2 cellular contexts compared by ENCODE assay signal in genomic region chr11:36436084-36436483, GRCh38.
TF ChIP-seq lines count a peak whose summit lies in the region.

No MANE protein-coding gene starts in this region.

TF ChIP-seq in SK-N-SH, 30 proteins besides CTCF, POLR2A, EP300 and RAD21 (continued from another document):
- TF ChIP-seq, protein P1, sequence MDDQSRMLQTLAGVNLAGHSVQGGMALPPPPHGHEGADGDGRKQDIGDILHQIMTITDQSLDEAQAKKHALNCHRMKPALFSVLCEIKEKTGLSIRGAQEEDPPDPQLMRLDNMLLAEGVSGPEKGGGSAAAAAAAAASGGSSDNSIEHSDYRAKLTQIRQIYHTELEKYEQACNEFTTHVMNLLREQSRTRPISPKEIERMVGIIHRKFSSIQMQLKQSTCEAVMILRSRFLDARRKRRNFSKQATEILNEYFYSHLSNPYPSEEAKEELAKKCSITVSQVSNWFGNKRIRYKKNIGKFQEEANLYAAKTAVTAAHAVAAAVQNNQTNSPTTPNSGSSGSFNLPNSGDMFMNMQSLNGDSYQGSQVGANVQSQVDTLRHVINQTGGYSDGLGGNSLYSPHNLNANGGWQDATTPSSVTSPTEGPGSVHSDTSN (IDR thresholded peaks at IDR 0.05): no peak
- TF ChIP-seq RCOR1 (IDR thresholded peaks at IDR 0.05; ENCODE audit: low read length) (no peak), GATA2 (CRISPR knock-in tag; IDR thresholded peaks at IDR 0.05) (0 out of 2 replicates have a peak, but pooled peaks have one; percentile 31)

TF ChIP-seq in SK-N-SH treated with all-trans-retinoic acid at 6 μM for 48 hours, 23 proteins besides CTCF, POLR2A, EP300 and RAD21 (continued from another document):
- TF ChIP-seq ZNF565 (CRISPR knock-in tag; conservative IDR thresholded peaks at IDR 0.05; ENCODE audit: low read depth): no peak
- TF ChIP-seq TSHZ2 (CRISPR knock-in tag; IDR thresholded peaks at IDR 0.05): no peak
- no peak for TF ChIP-seq TCF4 (CRISPR knock-in tag; IDR thresholded peaks at IDR 0.05; ENCODE audit: borderline replicate concordance)
- TF ChIP-seq SNAI2 (CRISPR knock-in tag; IDR thresholded peaks at IDR 0.05): no peak
- TF ChIP-seq, protein P2, sequence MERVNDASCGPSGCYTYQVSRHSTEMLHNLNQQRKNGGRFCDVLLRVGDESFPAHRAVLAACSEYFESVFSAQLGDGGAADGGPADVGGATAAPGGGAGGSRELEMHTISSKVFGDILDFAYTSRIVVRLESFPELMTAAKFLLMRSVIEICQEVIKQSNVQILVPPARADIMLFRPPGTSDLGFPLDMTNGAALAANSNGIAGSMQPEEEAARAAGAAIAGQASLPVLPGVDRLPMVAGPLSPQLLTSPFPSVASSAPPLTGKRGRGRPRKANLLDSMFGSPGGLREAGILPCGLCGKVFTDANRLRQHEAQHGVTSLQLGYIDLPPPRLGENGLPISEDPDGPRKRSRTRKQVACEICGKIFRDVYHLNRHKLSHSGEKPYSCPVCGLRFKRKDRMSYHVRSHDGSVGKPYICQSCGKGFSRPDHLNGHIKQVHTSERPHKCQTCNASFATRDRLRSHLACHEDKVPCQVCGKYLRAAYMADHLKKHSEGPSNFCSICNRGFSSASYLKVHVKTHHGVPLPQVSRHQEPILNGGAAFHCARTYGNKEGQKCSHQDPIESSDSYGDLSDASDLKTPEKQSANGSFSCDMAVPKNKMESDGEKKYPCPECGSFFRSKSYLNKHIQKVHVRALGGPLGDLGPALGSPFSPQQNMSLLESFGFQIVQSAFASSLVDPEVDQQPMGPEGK (CRISPR knock-in tag; IDR thresholded peaks at IDR 0.05; ENCODE audit: borderline replicate concordance): no peak
- TF ChIP-seq ZFP30 (CRISPR knock-in tag; IDR thresholded peaks at IDR 0.05): no peak
- no peak for TF ChIP-seq POU6F1 (CRISPR knock-in tag; IDR thresholded peaks at IDR 0.05; ENCODE audit: borderline replicate concordance, low read depth)
- TF ChIP-seq ZC3H10 (CRISPR knock-in tag; IDR thresholded peaks at IDR 0.05): no peak
- no peak for TF ChIP-seq ISL1 (CRISPR knock-in tag; IDR thresholded peaks at IDR 0.05)
- TF ChIP-seq ARNTL (CRISPR knock-in tag; IDR thresholded peaks at IDR 0.05; ENCODE audit: borderline replicate concordance, low read depth): no peak
TF ChIP-seq in SK-N-SH treated with all-trans-retinoic acid at 6 μM for 48 hours: peak in this region for 0.
